Comparison of ENCODE assay signal across 9 cellular contexts in the genomic region with DNA sequence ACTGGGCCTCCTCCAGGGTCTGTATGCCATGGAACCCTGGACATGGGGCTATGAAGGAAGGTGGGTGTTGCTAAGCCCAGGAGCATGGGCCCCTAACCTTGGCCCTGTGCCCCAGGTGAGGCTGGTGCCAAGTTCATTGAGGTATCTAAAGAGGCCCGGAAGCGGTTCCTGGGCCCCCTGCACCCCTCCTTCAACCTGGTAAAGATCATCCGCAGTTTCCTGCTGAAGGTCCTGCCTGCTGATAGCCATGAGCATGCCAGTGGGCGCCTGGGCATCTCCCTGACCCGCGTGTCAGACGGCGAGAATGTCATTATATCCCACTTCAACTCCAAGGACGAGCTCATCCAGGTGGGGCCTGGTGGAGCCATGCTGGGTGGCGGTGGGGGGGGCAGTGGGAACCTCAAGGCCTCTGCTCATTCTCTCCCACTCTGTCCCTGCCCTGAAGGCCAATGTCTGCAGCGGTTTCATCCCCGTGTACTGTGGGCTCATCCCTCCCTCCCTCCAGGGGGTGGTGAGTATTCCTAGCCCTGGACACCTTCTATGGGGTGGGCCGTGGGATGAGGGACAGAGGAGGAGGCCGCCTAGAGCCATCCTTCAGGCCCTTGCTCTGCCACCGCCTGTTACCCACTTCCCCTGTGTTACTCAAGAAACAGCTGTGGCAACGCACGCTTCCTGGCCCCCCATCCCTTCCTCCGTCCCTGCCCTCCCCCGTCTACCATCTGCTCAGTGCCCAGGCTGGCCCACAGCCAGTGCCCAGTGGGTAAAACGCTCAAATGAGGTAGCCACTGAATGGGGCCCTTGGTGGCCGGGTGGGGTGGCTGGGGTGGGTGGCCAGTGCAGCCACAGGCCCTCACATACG. TPM values are rescaled to one million over a fixed set of nuclear protein-coding genes. Genes with fewer than 3 reads are reported as not detected.
A peak's percentile ranks its signal among the peaks of the same experiment; 100 is the strongest.
DNase-seq lines count a peak whose midpoint lies in the region; ATAC-seq, FAIRE-seq and TF ChIP-seq lines count a peak whose summit lies in the region.
"Had no signal": no experiment of that assay in that cellular context is flagged by ENCODE, and none has a peak within 500 bp of the region (broad histone marks: within the 10 kb centered on the region; RNA-seq: fewer than 3 reads in every experiment).

No MANE protein-coding gene starts in this region.

- H3K9me3 Mint-ChIP-seq in activated naive CD4-positive, alpha-beta T cell treated with anti-CD3 and anti-CD28 coated beads, Interleukin-2, amount 10 ng/mL, durations not matched to agents 7 days and 5 days: no peaks in the 10 kb centered on the region
- no peaks in the 10 kb centered on the region for H3K9me3 Mint-ChIP-seq in activated naive CD4-positive, alpha-beta T cell treated with anti-CD3 and anti-CD28 coated beads, Interleukin-2, amount 50 U/mL, for 72 hours
- H3K9me3 Mint-ChIP-seq in mesothelial cell of epicardium: no peaks in the 10 kb centered on the region
- H3K9me3 Mint-ChIP-seq in stimulated activated naive CD8-positive, alpha-beta T cell treated with anti-CD3 and anti-CD28 coated beads, Interleukin-15, amount 100 ng/mL, for 72 hours: no peaks in the 10 kb centered on the region

- peak overlapping the region; percentile 82 for H3K4me3 Mint-ChIP-seq in activated naive CD4-positive, alpha-beta T cell treated with anti-CD3 and anti-CD28 coated beads, Interleukin-2, amount 10 ng/mL, durations not matched to agents 7 days and 5 days
- H3K4me3 Mint-ChIP-seq in mesothelial cell of epicardium: peak overlapping the region; percentile 78
- peak overlapping the region in 1 of 2 donors; percentile 93 for H3K4me3 Mint-ChIP-seq in stimulated activated naive CD8-positive, alpha-beta T cell treated with anti-CD3 and anti-CD28 coated beads, Interleukin-15, amount 100 ng/mL, for 72 hours

- H3K27ac ChIP-seq in K562 (ENCODE audit: extremely low read depth, low read depth, low read length) (no peak overlapping the region), vagina (peak overlapping the region; percentile 33)

- CTCF ChIA-PET in activated naive CD4-positive, alpha-beta T cell treated with anti-CD3 and anti-CD28 coated beads, Interleukin-2, amount 10 ng/mL, durations not matched to agents 7 days and 5 days (lab: Charles Lee): interaction anchor here (1.6 kb wide), 1 partner anchor 22 kb away, joined by 3 read pairs; no protein-coding TSS in a partner anchor
- CTCF ChIA-PET in K562 (lab: Yijun Ruan, JAX; ENCODE audit: low intra/inter-chr PET ratio): no interaction called here

- POLR2A ChIA-PET in K562 (lab: Yijun Ruan, JAX): interaction anchor here (0.6 to 5.2 kb wide), 6 partner anchors 9 to 19 kb away, joined by 4 to 36 read pairs (median 8); partner anchors contain the start of genes POLR2L and TSPAN4

- H3K4me1 Mint-ChIP-seq in activated naive CD4-positive, alpha-beta T cell treated with anti-CD3 and anti-CD28 coated beads, Interleukin-2, amount 10 ng/mL, durations not matched to agents 7 days and 5 days: peaks cover 28% of the 10 kb centered on the region
- H3K4me1 Mint-ChIP-seq in mesothelial cell of epicardium: peaks cover 10% of the 10 kb centered on the region
- peaks cover 50% of the 10 kb centered on the region for H3K4me1 Mint-ChIP-seq in stimulated activated naive CD8-positive, alpha-beta T cell treated with anti-CD3 and anti-CD28 coated beads, Interleukin-15, amount 100 ng/mL, for 72 hours

- no TSS peak for BruUV-seq in K562 (replicated peaks; lab: Mats Ljungman, UMichigan)

- peaks cover 13% of the 10 kb centered on the region for H4K20me1 ChIP-seq in K562 (replicated peaks; ENCODE audit: control insufficient read depth, insufficient read depth, low read length)

- WGBS in K562 (ENCODE audit: insufficient coverage, low coverage, missing lambda C conversion rate): 84% methylated on average over 17 of the region's 22 CpGs

- TF ChIP-seq CTCF in K562 (IDR thresholded peaks at IDR 0.05 in 2 of 3, conservative IDR thresholded peaks at IDR 0.05 in 1 of 3; ENCODE audit: insufficient read depth in 2 of 3, low read depth in 1 of 3, low read length in 3 of 3) (no peak), mesothelial cell of epicardium (IDR thresholded peaks at IDR 0.05; ENCODE audit: unreplicated experiment) (no peak), vagina (IDR thresholded peaks at IDR 0.05) (no peak)

- H3K36me3 ChIP-seq in K562 (ENCODE audit: control insufficient read depth, insufficient read depth, low read length) (peaks cover 37% of the 10 kb centered on the region; the same call in 1 of the 3 replicates), vagina (peaks cover 0 to 28% of the 10 kb centered on the region in 2 donors), H7 (replicated peaks; ENCODE audit: control insufficient read depth, insufficient read depth, low read length) (no peaks in the 10 kb centered on the region)

- TF ChIP-seq EP300 in K562 (IDR thresholded peaks at IDR 0.05; ENCODE audit: low read length): no peak

- intact Hi-C loops in K562 (cut with micrococcal nuclease): no loop called here
- intact Hi-C loops in vagina (cut with DNase I): no loop called here

- H2AFZ ChIP-seq in K562 (ENCODE audit: low read depth, low read length): no peak overlapping the region

- no peak for FAIRE-seq in K562 (lab: Jason Lieb, UNC)

- TF ChIP-seq POLR2A in K562 (conservative IDR thresholded peaks at IDR 0.05) (no peak), vagina (IDR thresholded peaks at IDR 0.05) (no peak)

- H3K27me3 ChIP-seq in K562 (ENCODE audit: control insufficient read depth in 2 of 2, insufficient read depth in 2 of 2, low read length in 2 of 2) (no peaks in the 10 kb centered on the region), vagina (no peaks in the 10 kb centered on the region), H7 (ENCODE audit: control insufficient read depth, insufficient read depth, low read length) (peaks cover 6% of the 10 kb centered on the region; the same call in 1 of the 2 replicates)

- H3K4me1 ChIP-seq in K562 (replicated peaks in 1 of 2; ENCODE audit: control insufficient read depth in 2 of 2, insufficient read depth in 2 of 2, low read length in 2 of 2): peaks cover 24 to 80% of the 10 kb centered on the region in 2 experiments; a peak in 4 of 5 replicates
- peaks cover 40% of the 10 kb centered on the region for H3K4me1 ChIP-seq in vagina

- no peak for ATAC-seq in activated naive CD4-positive, alpha-beta T cell treated with anti-CD3 and anti-CD28 coated beads, Interleukin-2, amount 50 U/mL, for 72 hours
- ATAC-seq in K562: no peak
- ATAC-seq in stimulated activated naive CD8-positive, alpha-beta T cell treated with anti-CD3 and anti-CD28 coated beads, Interleukin-15, amount 100 ng/mL, for 72 hours: no peak

- no peaks in the 10 kb centered on the region for H3K27me3 Mint-ChIP-seq in activated naive CD4-positive, alpha-beta T cell treated with anti-CD3 and anti-CD28 coated beads, Interleukin-2, amount 10 ng/mL, durations not matched to agents 7 days and 5 days
- peaks cover 5% of the 10 kb centered on the region for H3K27me3 Mint-ChIP-seq in mesothelial cell of epicardium (ENCODE audit: low read depth)
- H3K27me3 Mint-ChIP-seq in stimulated activated naive CD8-positive, alpha-beta T cell treated with anti-CD3 and anti-CD28 coated beads, Interleukin-15, amount 100 ng/mL, for 72 hours: no peaks in the 10 kb centered on the region

- H3K9ac ChIP-seq in K562 (ENCODE audit: insufficient read depth in 1 of 2, low read depth in 2 of 2, low read length in 2 of 2): peak overlapping the region in 1 of 2 experiments; percentile 100; a peak in 2 of 4 replicates

- H3K4me3 ChIP-seq in K562 (no peak overlapping the region), vagina (peak overlapping the region; percentile 95 to 98), H7 (ENCODE audit: insufficient read depth, low read depth, low read length) (no peak overlapping the region)

- H3K79me2 ChIP-seq in K562 (ENCODE audit: control insufficient read depth, insufficient read depth, low read length): peaks cover 25% of the 10 kb centered on the region

- no peak overlapping the region for H3K4me2 ChIP-seq in K562 (ENCODE audit: insufficient read depth, low read length)

- H3K9me1 ChIP-seq in K562 (ENCODE audit: control insufficient read depth, insufficient read depth, low read length): peaks cover 3% of the 10 kb centered on the region

- TF ChIP-seq RAD21 in K562 (CRISPR knock-in tag; conservative IDR thresholded peaks at IDR 0.05 in 1 of 2, IDR thresholded peaks at IDR 0.05 in 1 of 2): no peak

- H3K36me3 Mint-ChIP-seq in activated naive CD4-positive, alpha-beta T cell treated with anti-CD3 and anti-CD28 coated beads, Interleukin-2, amount 10 ng/mL, durations not matched to agents 7 days and 5 days: peaks cover 9% of the 10 kb centered on the region
- peaks cover 5 to 7% of the 10 kb centered on the region in 2 donors for H3K36me3 Mint-ChIP-seq in activated naive CD4-positive, alpha-beta T cell treated with anti-CD3 and anti-CD28 coated beads, Interleukin-2, amount 50 U/mL, for 72 hours
- peaks cover 7% of the 10 kb centered on the region for H3K36me3 Mint-ChIP-seq in mesothelial cell of epicardium

- in situ Hi-C loops in K562 (cut with MboI): no loop called here

- DNase-seq in activated naive CD4-positive, alpha-beta T cell treated with anti-CD3 and anti-CD28 coated beads, Interleukin-2, amount 10 ng/mL, durations not matched to agents 7 days and 5 days: no peak
- DNase-seq in activated naive CD4-positive, alpha-beta T cell treated with anti-CD3 and anti-CD28 coated beads, Interleukin-2, amount 50 U/mL, for 72 hours (ENCODE audit: low spot score in 2 of 2): no peak
- DNase-seq in K562 (ENCODE audit: extremely low read depth in 1 of 4, low spot score in 3 of 4): no peak
- DNase-seq in mesothelial cell of epicardium (ENCODE audit: low spot score in 2 of 2, unreplicated experiment in 2 of 2): no peak
- no peak for DNase-seq in vagina (ENCODE audit: extremely low spot score in 2 of 2)
- DNase-seq in RPMI8226: no peak
- no peak for DNase-seq in stimulated activated naive CD8-positive, alpha-beta T cell treated with anti-CD3 and anti-CD28 coated beads, Interleukin-15, amount 100 ng/mL, for 72 hours
- DNase-seq in H7: no peak
- DNase-seq: COR-L47 had no signal

- H3K27ac Mint-ChIP-seq in activated naive CD4-positive, alpha-beta T cell treated with anti-CD3 and anti-CD28 coated beads, Interleukin-2, amount 10 ng/mL, durations not matched to agents 7 days and 5 days: peak overlapping the region; percentile 45
- no peak overlapping the region for H3K27ac Mint-ChIP-seq in activated naive CD4-positive, alpha-beta T cell treated with anti-CD3 and anti-CD28 coated beads, Interleukin-2, amount 50 U/mL, for 72 hours
- H3K27ac Mint-ChIP-seq in mesothelial cell of epicardium: no peak overlapping the region
- peak overlapping the region in 1 of 2 donors; percentile 78 for H3K27ac Mint-ChIP-seq in stimulated activated naive CD8-positive, alpha-beta T cell treated with anti-CD3 and anti-CD28 coated beads, Interleukin-15, amount 100 ng/mL, for 72 hours

- H3K9me3 ChIP-seq in K562 (replicated peaks; ENCODE audit: control insufficient read depth, insufficient read depth, low read depth, low read length) (no peaks in the 10 kb centered on the region), vagina (no peaks in the 10 kb centered on the region)

RNA-seq across cellular contexts. Expression of gene PNPLA2, which starts 3.0 kb away (rescaled TPM):
- total RNA-seq in activated naive CD4-positive, alpha-beta T cell treated with anti-CD3 and anti-CD28 coated beads, Interleukin-2, amount 50 U/mL, for 72 hours: 10 to 100 TPM; 24.5 to 49.1 TPM
- total RNA-seq in K562 (2011; cell fraction: chromatin; rRNA removed; ENCODE audit: low replicate concordance): 83.1 and 391 TPM in 2 replicates
- 282 and 286 TPM in 2 replicates for total RNA-seq in K562 (2011; cell fraction: nucleolus; rRNA removed)
- 136 and 157 TPM in 2 replicates for total RNA-seq in K562 (2011; cell fraction: nucleoplasm; rRNA removed)
- 22.2 and 32.0 TPM in 2 replicates for total RNA-seq in K562 (2014; rRNA removed)
- 3.6 and 5.0 TPM in 2 replicates for total RNA-seq in K562 (2014; rRNA removed; fragmentation: Illumina TruSeq; extraction: Trizol)
- 8.4 and 9.0 TPM in 2 replicates for total RNA-seq in K562 (2015; rRNA removed; fragmentation: Illumina TruSeq; extraction: Trizol)
- 87.1 and 87.5 TPM in 2 replicates for total RNA-seq in K562 (2021)
- 6.9 and 29.3 TPM in 2 replicates for polyA plus RNA-seq in K562 (2011; rRNA removed)
- 10.0 and 17.9 TPM in 2 replicates for polyA plus RNA-seq in K562 (2011; cell fraction: cytosol; rRNA removed)
- polyA plus RNA-seq in K562 (2011; cell fraction: nucleus; rRNA removed): 266 and 420 TPM in 2 replicates
- 39.2 and 88.0 TPM in 2 replicates for polyA plus RNA-seq in K562 (2012)
- 21.4 and 37.1 TPM in 2 replicates for polyA plus RNA-seq in K562 (2014; fragmentation: Illumina TruSeq; extraction: Trizol)
- under 1 TPM; 0.39 TPM for polyA plus RNA-seq in K562 (2014; fragmentation: Nextera tagmentation; extraction: Ambion mirVana)
- 36.4 and 49.4 TPM in 2 replicates for polyA plus RNA-seq in K562 (2014; rRNA removed)
- polyA minus RNA-seq in K562 (2011; rRNA and poly(A)+ RNA removed): 9.2 and 12.6 TPM in 2 replicates
- polyA minus RNA-seq in K562 (2011; cell fraction: cytosol; rRNA and poly(A)+ RNA removed): 26.3 TPM in 2 replicates
- 88.9 and 90.9 TPM in 2 replicates for polyA minus RNA-seq in K562 (2011; cell fraction: nucleus; rRNA and poly(A)+ RNA removed)
- total RNA-seq in mesothelial cell of epicardium: 41.3 to 50.9 TPM (median 50.0 TPM) in 3 replicates
- 103 TPM for total RNA-seq in vagina
- 15.7 and 28.7 TPM in 2 replicates for total RNA-seq in H7 (2014; rRNA removed; shearing (Covaris generic))

RNA-seq across cellular contexts. Expression of gene CRACR2B, which starts 6.0 kb away (rescaled TPM):
- 1 to 10 TPM in 1 of 2 donors, under 1 TPM in 1; 0.66 to 1.9 TPM for total RNA-seq in activated naive CD4-positive, alpha-beta T cell treated with anti-CD3 and anti-CD28 coated beads, Interleukin-2, amount 50 U/mL, for 72 hours
- total RNA-seq in K562 (2011; cell fraction: chromatin; rRNA removed; ENCODE audit: low replicate concordance): 32.8 and 134 TPM in 2 replicates
- 116 and 120 TPM in 2 replicates for total RNA-seq in K562 (2011; cell fraction: nucleolus; rRNA removed)
- 53.6 and 58.1 TPM in 2 replicates for total RNA-seq in K562 (2011; cell fraction: nucleoplasm; rRNA removed)
- total RNA-seq in K562 (2014; rRNA removed): 19.7 and 21.9 TPM in 2 replicates
- 0.86 and 2.3 TPM in 2 replicates for total RNA-seq in K562 (2014; rRNA removed; fragmentation: Illumina TruSeq; extraction: Trizol)
- total RNA-seq in K562 (2015; rRNA removed; fragmentation: Illumina TruSeq; extraction: Trizol): 5.8 and 6.0 TPM in 2 replicates
- total RNA-seq in K562 (2021): 29.0 and 35.7 TPM in 2 replicates
- polyA plus RNA-seq in K562 (2011; rRNA removed): 5.7 and 15.1 TPM in 2 replicates
- 5.8 and 17.5 TPM in 2 replicates for polyA plus RNA-seq in K562 (2011; cell fraction: cytosol; rRNA removed)
- 229 and 325 TPM in 2 replicates for polyA plus RNA-seq in K562 (2011; cell fraction: nucleus; rRNA removed)
- polyA plus RNA-seq in K562 (2012): 22.7 and 54.8 TPM in 2 replicates
- polyA plus RNA-seq in K562 (2014; fragmentation: Illumina TruSeq; extraction: Trizol): 7.2 and 13.1 TPM in 2 replicates
- under 1 TPM; 0.10 to 0.13 TPM for polyA plus RNA-seq in K562 (2014; fragmentation: Nextera tagmentation; extraction: Ambion mirVana)
- 40.7 and 51.0 TPM in 2 replicates for polyA plus RNA-seq in K562 (2014; rRNA removed)
- polyA minus RNA-seq in K562 (2011; rRNA and poly(A)+ RNA removed): 0.84 and 1.6 TPM in 2 replicates
- 5.2 and 6.3 TPM in 2 replicates for polyA minus RNA-seq in K562 (2011; cell fraction: cytosol; rRNA and poly(A)+ RNA removed)
- 24.2 and 30.4 TPM in 2 replicates for polyA minus RNA-seq in K562 (2011; cell fraction: nucleus; rRNA and poly(A)+ RNA removed)
- total RNA-seq in mesothelial cell of epicardium: 9.9 to 10.6 TPM (median 10.0 TPM) in 3 replicates
- 4.9 TPM for total RNA-seq in vagina
- total RNA-seq in H7 (2014; rRNA removed; shearing (Covaris generic)): 20.2 and 35.8 TPM in 2 replicates

RNA-seq across cellular contexts. Expression of gene CD151, which starts 11.0 kb away (rescaled TPM):
- total RNA-seq in activated naive CD4-positive, alpha-beta T cell treated with anti-CD3 and anti-CD28 coated beads, Interleukin-2, amount 50 U/mL, for 72 hours: 10 to 100 TPM; 42.8 to 46.0 TPM
- 104 and 449 TPM in 2 replicates for total RNA-seq in K562 (2011; cell fraction: chromatin; rRNA removed; ENCODE audit: low replicate concordance)
- total RNA-seq in K562 (2011; cell fraction: nucleolus; rRNA removed): 583 and 614 TPM in 2 replicates
- 235 and 299 TPM in 2 replicates for total RNA-seq in K562 (2011; cell fraction: nucleoplasm; rRNA removed)
- total RNA-seq in K562 (2014; rRNA removed): 141 and 185 TPM in 2 replicates
- 40.0 and 65.9 TPM in 2 replicates for total RNA-seq in K562 (2014; rRNA removed; fragmentation: Illumina TruSeq; extraction: Trizol)
- total RNA-seq in K562 (2015; rRNA removed; fragmentation: Illumina TruSeq; extraction: Trizol): 121 and 140 TPM in 2 replicates
- total RNA-seq in K562 (2021): 187 and 189 TPM in 2 replicates
- 179 and 218 TPM in 2 replicates for polyA plus RNA-seq in K562 (2011; rRNA removed)
- polyA plus RNA-seq in K562 (2011; cell fraction: cytosol; rRNA removed): 332 and 568 TPM in 2 replicates
- 363 and 514 TPM in 2 replicates for polyA plus RNA-seq in K562 (2011; cell fraction: nucleus; rRNA removed)
- 181 and 228 TPM in 2 replicates for polyA plus RNA-seq in K562 (2012)
- 95.6 and 190 TPM in 2 replicates for polyA plus RNA-seq in K562 (2014; fragmentation: Illumina TruSeq; extraction: Trizol)
- 1 to 10 TPM; 2.3 to 6.5 TPM for polyA plus RNA-seq in K562 (2014; fragmentation: Nextera tagmentation; extraction: Ambion mirVana)
- polyA plus RNA-seq in K562 (2014; rRNA removed): 187 and 238 TPM in 2 replicates
- polyA minus RNA-seq in K562 (2011; rRNA and poly(A)+ RNA removed): 64.7 and 146 TPM in 2 replicates
- 86.1 and 96.6 TPM in 2 replicates for polyA minus RNA-seq in K562 (2011; cell fraction: cytosol; rRNA and poly(A)+ RNA removed)
- polyA minus RNA-seq in K562 (2011; cell fraction: nucleus; rRNA and poly(A)+ RNA removed): 94.5 and 98.4 TPM in 2 replicates
- total RNA-seq in mesothelial cell of epicardium: 125 to 142 TPM (median 140 TPM) in 3 replicates
- 150 TPM for total RNA-seq in vagina
- 175 and 190 TPM in 2 replicates for total RNA-seq in H7 (2014; rRNA removed; shearing (Covaris generic))

RNA-seq across cellular contexts. Expression of gene RPLP2, which starts 12.0 kb away (rescaled TPM):
- 1,000 to 10,000 TPM; 3,020 to 3,653 TPM for total RNA-seq in activated naive CD4-positive, alpha-beta T cell treated with anti-CD3 and anti-CD28 coated beads, Interleukin-2, amount 50 U/mL, for 72 hours
- total RNA-seq in K562 (2011; cell fraction: chromatin; rRNA removed; ENCODE audit: low replicate concordance): 170 and 292 TPM in 2 replicates
- 396 and 422 TPM in 2 replicates for total RNA-seq in K562 (2011; cell fraction: nucleolus; rRNA removed)
- 508 and 986 TPM in 2 replicates for total RNA-seq in K562 (2011; cell fraction: nucleoplasm; rRNA removed)
- 1,805 and 1,933 TPM in 2 replicates for total RNA-seq in K562 (2014; rRNA removed)
- 1,134 and 1,237 TPM in 2 replicates for total RNA-seq in K562 (2014; rRNA removed; fragmentation: Illumina TruSeq; extraction: Trizol)
- 1,326 and 1,329 TPM in 2 replicates for total RNA-seq in K562 (2015; rRNA removed; fragmentation: Illumina TruSeq; extraction: Trizol)
- total RNA-seq in K562 (2021): 3,807 and 3,932 TPM in 2 replicates
- 687 and 817 TPM in 2 replicates for polyA plus RNA-seq in K562 (2011; rRNA removed)
- 1,159 and 2,082 TPM in 2 replicates for polyA plus RNA-seq in K562 (2011; cell fraction: cytosol; rRNA removed)
- 711 and 782 TPM in 2 replicates for polyA plus RNA-seq in K562 (2011; cell fraction: nucleus; rRNA removed)
- 2,625 and 2,975 TPM in 2 replicates for polyA plus RNA-seq in K562 (2012)
- 528 and 867 TPM in 2 replicates for polyA plus RNA-seq in K562 (2014; fragmentation: Illumina TruSeq; extraction: Trizol)
- polyA plus RNA-seq in K562 (2014; fragmentation: Nextera tagmentation; extraction: Ambion mirVana): 1,000 to 10,000 TPM; 1,853 to 1,893 TPM
- polyA plus RNA-seq in K562 (2014; rRNA removed): 1,548 and 1,633 TPM in 2 replicates
- polyA minus RNA-seq in K562 (2011; rRNA and poly(A)+ RNA removed): 836 and 845 TPM in 2 replicates
- 1,403 and 1,771 TPM in 2 replicates for polyA minus RNA-seq in K562 (2011; cell fraction: cytosol; rRNA and poly(A)+ RNA removed)
- polyA minus RNA-seq in K562 (2011; cell fraction: nucleus; rRNA and poly(A)+ RNA removed): 148 and 275 TPM in 2 replicates
- 1,651 to 1,738 TPM (median 1,657 TPM) in 3 replicates for total RNA-seq in mesothelial cell of epicardium
- total RNA-seq in vagina: 1,068 TPM
- 786 and 794 TPM in 2 replicates for total RNA-seq in H7 (2014; rRNA removed; shearing (Covaris generic))

RNA-seq across cellular contexts. Expression of gene PIDD1, which starts 16.7 kb away (rescaled TPM):
- total RNA-seq in activated naive CD4-positive, alpha-beta T cell treated with anti-CD3 and anti-CD28 coated beads, Interleukin-2, amount 50 U/mL, for 72 hours: 10 to 100 TPM; 32.8 to 59.2 TPM
- 31.9 and 139 TPM in 2 replicates for total RNA-seq in K562 (2011; cell fraction: chromatin; rRNA removed; ENCODE audit: low replicate concordance)
- 157 and 166 TPM in 2 replicates for total RNA-seq in K562 (2011; cell fraction: nucleolus; rRNA removed)
- total RNA-seq in K562 (2011; cell fraction: nucleoplasm; rRNA removed): 58.5 and 69.8 TPM in 2 replicates
- total RNA-seq in K562 (2014; rRNA removed): 13.2 and 18.7 TPM in 2 replicates
- 0.95 and 1.0 TPM in 2 replicates for total RNA-seq in K562 (2014; rRNA removed; fragmentation: Illumina TruSeq; extraction: Trizol)
- total RNA-seq in K562 (2015; rRNA removed; fragmentation: Illumina TruSeq; extraction: Trizol): 7.3 and 7.6 TPM in 2 replicates
- total RNA-seq in K562 (2021): 31.3 and 32.1 TPM in 2 replicates
- 8.5 and 20.7 TPM in 2 replicates for polyA plus RNA-seq in K562 (2011; rRNA removed)
- 13.4 and 29.0 TPM in 2 replicates for polyA plus RNA-seq in K562 (2011; cell fraction: cytosol; rRNA removed)
- polyA plus RNA-seq in K562 (2011; cell fraction: nucleus; rRNA removed): 284 and 380 TPM in 2 replicates
- 20.6 and 37.0 TPM in 2 replicates for polyA plus RNA-seq in K562 (2012)
- polyA plus RNA-seq in K562 (2014; fragmentation: Illumina TruSeq; extraction: Trizol): 3.0 and 11.1 TPM in 2 replicates
- polyA plus RNA-seq in K562 (2014; fragmentation: Nextera tagmentation; extraction: Ambion mirVana): under 1 TPM; 0.32 to 0.36 TPM
- 47.5 and 52.7 TPM in 2 replicates for polyA plus RNA-seq in K562 (2014; rRNA removed)
- polyA minus RNA-seq in K562 (2011; rRNA and poly(A)+ RNA removed): 2.6 and 3.2 TPM in 2 replicates
- polyA minus RNA-seq in K562 (2011; cell fraction: cytosol; rRNA and poly(A)+ RNA removed): 11.4 and 11.9 TPM in 2 replicates
- polyA minus RNA-seq in K562 (2011; cell fraction: nucleus; rRNA and poly(A)+ RNA removed): 53.5 and 55.9 TPM in 2 replicates
- total RNA-seq in mesothelial cell of epicardium: 40.1 to 43.7 TPM (median 43.1 TPM) in 3 replicates
- total RNA-seq in vagina: 16.5 TPM
- total RNA-seq in H7 (2014; rRNA removed; shearing (Covaris generic)): 16.8 and 31.0 TPM in 2 replicates

Comparison
In these comparisons a context has a peak if more than half of its experiments do, and no peak if none do; other contexts are left out.
1. H3K4me3 ChIP-seq: peak in vagina (2 of 2); none in K562 (single experiment) and H7 (single experiment).